In the genomic region with DNA sequence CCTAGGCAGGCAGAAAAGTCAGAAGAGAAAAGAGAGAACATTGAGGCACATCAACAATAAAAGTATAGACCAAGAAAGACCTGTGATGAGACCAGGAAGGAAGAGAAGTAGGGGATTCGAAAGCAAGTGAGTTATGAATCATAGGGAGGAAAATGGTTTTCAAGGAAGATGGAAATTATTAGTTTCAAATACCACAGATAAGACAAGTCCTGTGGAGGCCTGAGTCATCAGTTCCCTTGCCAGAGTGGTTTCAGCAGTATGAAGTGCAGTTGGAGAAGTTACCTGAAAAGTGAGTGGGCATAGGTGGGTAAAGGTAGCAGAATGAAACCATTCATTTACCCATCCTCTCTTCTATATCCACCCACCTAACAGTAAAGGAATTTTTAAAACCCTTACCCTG, we compare ENCODE assay signal across 19 cellular contexts. TPM values are rescaled to one million over a fixed set of nuclear protein-coding genes. Genes with fewer than 3 reads are reported as not detected.
DNase-seq lines count a peak whose midpoint lies in the region; ATAC-seq and TF ChIP-seq lines count a peak whose summit lies in the region.
"Had no signal": no experiment of that assay in that cellular context is flagged by ENCODE, and none has a peak within 500 bp of the region (broad histone marks: within the 10 kb centered on the region; RNA-seq: fewer than 3 reads in every experiment).

No MANE protein-coding gene starts in this region.

- H3K27me3 Mint-ChIP-seq in activated naive CD8-positive, alpha-beta T cell treated with anti-CD3 and anti-CD28 coated beads, Interleukin-2, amount 50 U/mL, for 24 hours: peaks cover 6% of the 10 kb centered on the region
- peaks cover 4% of the 10 kb centered on the region for H3K27me3 Mint-ChIP-seq in activated naive CD8-positive, alpha-beta T cell treated with anti-CD3 and anti-CD28 coated beads for 36 hours

- H3K4me1 Mint-ChIP-seq in activated naive CD8-positive, alpha-beta T cell treated with anti-CD3 and anti-CD28 coated beads, Interleukin-2, amount 50 U/mL, for 24 hours: peaks cover 4% of the 10 kb centered on the region
- H3K4me1 Mint-ChIP-seq in activated naive CD8-positive, alpha-beta T cell treated with anti-CD3 and anti-CD28 coated beads for 36 hours: peaks cover 3% of the 10 kb centered on the region
- H3K4me1 Mint-ChIP-seq: CD14-positive monocyte, endodermal cell had no signal

- peak overlapping the region; percentile 36 for H3K27ac Mint-ChIP-seq in activated naive CD8-positive, alpha-beta T cell treated with anti-CD3 and anti-CD28 coated beads, Interleukin-2, amount 50 U/mL, for 24 hours
- H3K27ac Mint-ChIP-seq in activated naive CD8-positive, alpha-beta T cell treated with anti-CD3 and anti-CD28 coated beads for 36 hours: no peak overlapping the region
- H3K27ac Mint-ChIP-seq: CD14-positive monocyte, endodermal cell had no signal

- no peak for TF ChIP-seq CTCF in foreskin keratinocyte (conservative IDR thresholded peaks at IDR 0.05)
- TF ChIP-seq CTCF in thoracic aorta (IDR thresholded peaks at IDR 0.05): no peak

- no peaks in the 10 kb centered on the region for H3K27me3 ChIP-seq in foreskin keratinocyte
- no peaks in the 10 kb centered on the region for H3K27me3 ChIP-seq in thoracic aorta (replicated peaks; ENCODE audit: insufficient read depth)
- H3K27me3 ChIP-seq: cardiac muscle cell had no signal

- no peaks in the 10 kb centered on the region for H3K36me3 Mint-ChIP-seq in activated naive CD8-positive, alpha-beta T cell treated with anti-CD3 and anti-CD28 coated beads, Interleukin-2, amount 50 U/mL, for 24 hours (ENCODE audit: low read depth)
- no peaks in the 10 kb centered on the region for H3K36me3 Mint-ChIP-seq in activated naive CD8-positive, alpha-beta T cell treated with anti-CD3 and anti-CD28 coated beads for 36 hours
- H3K36me3 Mint-ChIP-seq: CD14-positive monocyte had no signal

- H3K4me3 ChIP-seq in thoracic aorta: no peak overlapping the region
- H3K4me3 ChIP-seq: cardiac muscle cell had no signal

- H3K4me1 ChIP-seq in foreskin keratinocyte (no peaks in the 10 kb centered on the region), thoracic aorta (ENCODE audit: control insufficient read depth in 1 of 2, low read depth in 2 of 2) (no peaks in the 10 kb centered on the region)

- no peaks in the 10 kb centered on the region for H3K9me3 ChIP-seq in thoracic aorta

- peaks cover 4% of the 10 kb centered on the region for H3K9me3 Mint-ChIP-seq in activated naive CD8-positive, alpha-beta T cell treated with anti-CD3 and anti-CD28 coated beads, Interleukin-2, amount 50 U/mL, for 24 hours
- H3K9me3 Mint-ChIP-seq in activated naive CD8-positive, alpha-beta T cell treated with anti-CD3 and anti-CD28 coated beads for 36 hours: peaks cover 2% of the 10 kb centered on the region

- no peak for ATAC-seq in activated naive CD8-positive, alpha-beta T cell treated with anti-CD3 and anti-CD28 coated beads, Interleukin-2, amount 50 U/mL, for 24 hours
- ATAC-seq in foreskin keratinocyte (peak; percentile 97), thoracic aorta (ENCODE audit: insufficient number of reproducible peaks, low FRiP score, low read depth) (peak; percentile 22)
- ATAC-seq: left colon had no signal

- H3K36me3 ChIP-seq in thoracic aorta: no peaks in the 10 kb centered on the region
- H3K36me3 ChIP-seq: cardiac muscle cell had no signal

- H3K27ac ChIP-seq in foreskin keratinocyte (no peak overlapping the region), thoracic aorta (no peak overlapping the region)
- H3K27ac ChIP-seq: 22Rv1, cardiac muscle cell had no signal

- DNase-seq in activated naive CD8-positive, alpha-beta T cell treated with anti-CD3 and anti-CD28 coated beads, Interleukin-2, amount 50 U/mL, for 24 hours: no peak
- no peak for DNase-seq in activated naive CD8-positive, alpha-beta T cell treated with anti-CD3 and anti-CD28 coated beads for 36 hours
- DNase-seq in amniotic epithelial cell (ENCODE audit: low read depth): peak; percentile 52
- peak; percentile 24 to 75 for DNase-seq in foreskin keratinocyte
- DNase-seq in thoracic aorta (ENCODE audit: low spot score): no peak
- no peak for DNase-seq in NCI-H2029 treated with DMSO at 0.1 percent for 48 hours (lab: John Stamatoyannopoulos, UW)
- DNase-seq in mesenteric fat pad (ENCODE audit: low spot score): no peak
- no peak for DNase-seq in activated CD8-positive, alpha-beta memory T cell treated with anti-CD3 and anti-CD28 coated beads for 24 hours
- DNase-seq: endodermal cell, H7, head of caudate nucleus, left colon, NCI-H146, NCI-H446, posterior cingulate gyrus had no signal

- no peak overlapping the region for H3K4me3 Mint-ChIP-seq in activated naive CD8-positive, alpha-beta T cell treated with anti-CD3 and anti-CD28 coated beads, Interleukin-2, amount 50 U/mL, for 24 hours
- no peak overlapping the region for H3K4me3 Mint-ChIP-seq in activated naive CD8-positive, alpha-beta T cell treated with anti-CD3 and anti-CD28 coated beads for 36 hours
- H3K4me3 Mint-ChIP-seq: CD14-positive monocyte, endodermal cell had no signal

RNA-seq across cellular contexts. Expression of gene TSPAN8, which starts 25.2 kb away (rescaled TPM):
- total RNA-seq in activated naive CD8-positive, alpha-beta T cell treated with anti-CD3 and anti-CD28 coated beads for 36 hours: not detected
- total RNA-seq in foreskin keratinocyte: not detected in 2 replicates
- polyA plus RNA-seq in foreskin keratinocyte: not detected in 2 replicates
- total RNA-seq in thoracic aorta: 10 to 100 TPM; 12.8 to 70.9 TPM
- total RNA-seq in mesenteric fat pad: 1.8 TPM
- total RNA-seq: activated CD8-positive, alpha-beta memory T cell treated with anti-CD3 and anti-CD28 coated beads for 36 hours; cardiac muscle cell; H7 had no signal
- polyA plus RNA-seq: CD14-positive monocyte had no signal

Comparison
In these comparisons a context has a peak if more than half of its experiments do, and no peak if none do; other contexts are left out.
1. DNase-seq: peak in amniotic epithelial cell (single experiment) and foreskin keratinocyte (2 of 2); none in activated naive CD8-positive, alpha-beta T cell treated with anti-CD3 and anti-CD28 coated beads, Interleukin-2, amount 50 U/mL, for 24 hours (single experiment), activated naive CD8-positive, alpha-beta T cell treated with anti-CD3 and anti-CD28 coated beads for 36 hours (single experiment), thoracic aorta (single experiment), NCI-H2029 treated with DMSO at 0.1 percent for 48 hours (single experiment), mesenteric fat pad (single experiment) and activated CD8-positive, alpha-beta memory T cell treated with anti-CD3 and anti-CD28 coated beads for 24 hours (single experiment).